Comparison of ENCODE assay signal across 23 cellular contexts in the genomic region with DNA sequence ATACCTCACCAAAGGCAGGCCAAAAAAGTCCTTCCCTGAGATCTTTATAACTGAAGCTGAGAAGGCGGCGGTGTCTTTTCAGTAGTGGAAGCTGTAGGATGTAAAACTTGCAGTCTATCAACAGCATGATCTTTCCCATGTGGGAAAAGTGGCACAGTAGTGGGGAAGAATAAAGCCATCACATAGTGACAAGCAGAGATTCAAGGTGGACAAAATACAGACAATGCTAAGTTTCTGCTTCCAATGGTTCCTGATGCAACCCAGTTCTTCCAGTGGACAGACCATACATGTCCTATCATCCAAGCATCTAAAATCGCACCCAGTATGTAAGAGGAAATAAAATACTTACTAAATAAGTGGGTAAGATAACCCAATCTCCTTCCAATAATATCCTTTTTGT. TPM values are rescaled to one million over a fixed set of nuclear protein-coding genes. Genes with fewer than 3 reads are reported as not detected.
DNase-seq lines count a peak whose midpoint lies in the region; ATAC-seq, FAIRE-seq and TF ChIP-seq lines count a peak whose summit lies in the region.
"Had no signal": no experiment of that assay in that cellular context is flagged by ENCODE, and none has a peak within 500 bp of the region (broad histone marks: within the 10 kb centered on the region; RNA-seq: fewer than 3 reads in every experiment).

No MANE protein-coding gene starts in this region.

- H3K4me3 ChIP-seq in GM12878 (no peak overlapping the region), stomach smooth muscle (ENCODE audit: low read length in 2 of 2) (no peak overlapping the region), tibial artery (no peak overlapping the region)
- H3K4me3 ChIP-seq: SJCRH30 had no signal

- no peaks in the 10 kb centered on the region for H3K27me3 ChIP-seq in GM12878 (replicated peaks in 1 of 2; ENCODE audit: control insufficient read depth in 2 of 2, insufficient read depth in 2 of 2, low read length in 1 of 2)
- H3K27me3 ChIP-seq in stomach smooth muscle (ENCODE audit: control insufficient read depth in 1 of 2, insufficient read depth in 2 of 2, low read length in 2 of 2): no peaks in the 10 kb centered on the region
- no peaks in the 10 kb centered on the region for H3K27me3 ChIP-seq in tibial artery
- H3K27me3 ChIP-seq: SJCRH30 had no signal

- H3K9me3 ChIP-seq in GM12878 (replicated peaks; ENCODE audit: control insufficient read depth, insufficient read depth, low read length) (no peaks in the 10 kb centered on the region), stomach smooth muscle (ENCODE audit: control insufficient read depth in 2 of 2, low read length in 2 of 2) (no peaks in the 10 kb centered on the region), tibial artery (no peaks in the 10 kb centered on the region)
- H3K9me3 ChIP-seq: SJCRH30 had no signal

- H3K4me2 ChIP-seq in GM12878 (ENCODE audit: control insufficient read depth, insufficient read depth): no peak overlapping the region

- FAIRE-seq in GM12878 (lab: Jason Lieb, UNC): no peak
- FAIRE-seq: G401.6, GM18507, H1, RCC 7860 had no signal

- H3K79me2 ChIP-seq in GM12878 (ENCODE audit: control insufficient read depth, insufficient read depth, low read length): peaks cover 4% of the 10 kb centered on the region

- H3K27ac ChIP-seq in GM12878 (ENCODE audit: control insufficient read depth, insufficient read depth): no peak overlapping the region
- H3K27ac ChIP-seq in stomach smooth muscle (ENCODE audit: low read length): peak overlapping the region; percentile 32
- no peak overlapping the region for H3K27ac ChIP-seq in tibial artery
- H3K27ac ChIP-seq: 22Rv1, SJCRH30 had no signal

- in situ Hi-C loops in GM12878 (cut with MboI): no loop called here

- peak overlapping the region; percentile 22 for H3K27ac Mint-ChIP-seq in activated CD8-positive, alpha-beta memory T cell treated with anti-CD3 and anti-CD28 coated beads, Interleukin-2, amount 10 ng/mL, durations not matched to agents 7 days and 5 days
- no peak overlapping the region for H3K27ac Mint-ChIP-seq in neural crest cell (ENCODE audit: unreplicated experiment)
- no peak overlapping the region for H3K27ac Mint-ChIP-seq in activated naive CD4-positive, alpha-beta T cell treated with anti-CD3 and anti-CD28 coated beads, Interleukin-2, amount 10 ng/mL, durations not matched to agents 7 days and 5 days

- peaks cover 52% of the 10 kb centered on the region for H3K36me3 Mint-ChIP-seq in activated CD8-positive, alpha-beta memory T cell treated with anti-CD3 and anti-CD28 coated beads, Interleukin-2, amount 10 ng/mL, durations not matched to agents 7 days and 5 days
- no peaks in the 10 kb centered on the region for H3K36me3 Mint-ChIP-seq in neural crest cell (ENCODE audit: low read depth)
- H3K36me3 Mint-ChIP-seq in activated naive CD4-positive, alpha-beta T cell treated with anti-CD3 and anti-CD28 coated beads, Interleukin-2, amount 10 ng/mL, durations not matched to agents 7 days and 5 days: peaks cover 46% of the 10 kb centered on the region

- TSS peak; percentile 26 for BruUV-seq in GM12878 (replicated peaks; lab: Mats Ljungman, UMichigan)

- no peaks in the 10 kb centered on the region for H3K27me3 Mint-ChIP-seq in activated CD8-positive, alpha-beta memory T cell treated with anti-CD3 and anti-CD28 coated beads, Interleukin-2, amount 10 ng/mL, durations not matched to agents 7 days and 5 days
- H3K27me3 Mint-ChIP-seq in neural crest cell (ENCODE audit: low read depth): no peaks in the 10 kb centered on the region
- H3K27me3 Mint-ChIP-seq in activated naive CD4-positive, alpha-beta T cell treated with anti-CD3 and anti-CD28 coated beads, Interleukin-2, amount 10 ng/mL, durations not matched to agents 7 days and 5 days: no peaks in the 10 kb centered on the region
- H3K27me3 Mint-ChIP-seq: IgD-negative memory B cell had no signal

- 95% methylated on average over 3 of the region's 3 CpGs for WGBS in GM12878 (ENCODE audit: insufficient coverage, insufficient replicate concordance, low lambda C conversion rate, missing lambda C conversion rate)

- H4K20me1 ChIP-seq in GM12878 (ENCODE audit: control insufficient read depth, insufficient read depth): no peaks in the 10 kb centered on the region

- no peaks in the 10 kb centered on the region for H3K9me3 Mint-ChIP-seq in activated CD8-positive, alpha-beta memory T cell treated with anti-CD3 and anti-CD28 coated beads, Interleukin-2, amount 10 ng/mL, durations not matched to agents 7 days and 5 days (ENCODE audit: low read depth)
- no peaks in the 10 kb centered on the region for H3K9me3 Mint-ChIP-seq in neural crest cell
- no peaks in the 10 kb centered on the region for H3K9me3 Mint-ChIP-seq in activated naive CD4-positive, alpha-beta T cell treated with anti-CD3 and anti-CD28 coated beads, Interleukin-2, amount 10 ng/mL, durations not matched to agents 7 days and 5 days
- H3K9me3 Mint-ChIP-seq: IgD-negative memory B cell had no signal

- H3K36me3 ChIP-seq in GM12878 (ENCODE audit: control insufficient read depth in 2 of 2, insufficient read depth in 2 of 2, low read length in 1 of 2) (no peaks in the 10 kb centered on the region), stomach smooth muscle (ENCODE audit: control insufficient read depth in 2 of 2, insufficient read depth in 2 of 2, low read length in 2 of 2) (no peaks in the 10 kb centered on the region), tibial artery (no peaks in the 10 kb centered on the region)
- H3K36me3 ChIP-seq: SJCRH30 had no signal

- TF ChIP-seq POLR2A in GM12878 (IDR thresholded peaks at IDR 0.05; ENCODE audit: low read depth, low read length): no peak

- TF ChIP-seq CTCF in GM12878 (IDR thresholded peaks at IDR 0.05 in 2 of 3, conservative IDR thresholded peaks at IDR 0.05 in 1 of 3; ENCODE audit: control insufficient read depth in 2 of 3, extremely low read depth in 1 of 3, insufficient read depth in 1 of 3, low read depth in 3 of 3, low read length in 3 of 3) (no peak), neural crest cell (conservative IDR thresholded peaks at IDR 0.05) (no peak), tibial artery (IDR thresholded peaks at IDR 0.05) (no peak)

- no peak overlapping the region for H2AFZ ChIP-seq in GM12878 (ENCODE audit: control insufficient read depth, low read depth, low read length)

- no peak overlapping the region for H3K4me3 Mint-ChIP-seq in activated CD8-positive, alpha-beta memory T cell treated with anti-CD3 and anti-CD28 coated beads, Interleukin-2, amount 10 ng/mL, durations not matched to agents 7 days and 5 days
- peak overlapping the region; percentile 11 for H3K4me3 Mint-ChIP-seq in neural crest cell
- H3K4me3 Mint-ChIP-seq in activated naive CD4-positive, alpha-beta T cell treated with anti-CD3 and anti-CD28 coated beads, Interleukin-2, amount 10 ng/mL, durations not matched to agents 7 days and 5 days: no peak overlapping the region

- ATAC-seq in activated CD8-positive, alpha-beta memory T cell treated with anti-CD3 and anti-CD28 coated beads, Interleukin-2, amount 10 ng/mL, durations not matched to agents 7 days and 5 days: no peak
- ATAC-seq in GM12878: no peak

- no peak for TF ChIP-seq RAD21 in GM12878 (IDR thresholded peaks at IDR 0.05; ENCODE audit: insufficient read depth, low read depth, low read length)

- CTCF ChIA-PET in activated CD8-positive, alpha-beta memory T cell treated with anti-CD3 and anti-CD28 coated beads, Interleukin-2, amount 10 ng/mL, durations not matched to agents 7 days and 5 days (lab: Charles Lee): interaction anchor here (1.0 kb wide), 1 partner anchor 13 kb away, joined by 3 read pairs; no protein-coding TSS in a partner anchor
- CTCF ChIA-PET in GM12878 (lab: Yijun Ruan, JAX): interaction anchor here (0.6 to 1.9 kb wide), 5 partner anchors 15 to 151 kb away, joined by 3 to 5 read pairs (median 3); a partner anchor contains a TSS
- CTCF ChIA-PET in activated naive CD4-positive, alpha-beta T cell treated with anti-CD3 and anti-CD28 coated beads, Interleukin-2, amount 10 ng/mL, durations not matched to agents 7 days and 5 days (lab: Charles Lee): interaction anchor here (0.6 to 1.2 kb wide), 4 partner anchors 28 to 154 kb away, joined by 3 read pairs; no protein-coding TSS in a partner anchor

- SMC1A ChIA-PET in GM12878 (lab: Charles Lee; ENCODE audit: uncharacterized antibody, unreplicated experiment): interaction anchor here (0.6 to 1.4 kb wide), 7 partner anchors 13 to 153 kb away, joined by 3 to 5 read pairs (median 4); a partner anchor contains a TSS

- no peaks in the 10 kb centered on the region for H3K4me1 ChIP-seq in GM12878 (ENCODE audit: control insufficient read depth, insufficient read depth, low read length)
- H3K4me1 ChIP-seq in stomach smooth muscle (ENCODE audit: control insufficient read depth, insufficient read depth, low read length): peaks cover 13% of the 10 kb centered on the region
- peaks cover 0 to 10% (median 3%) of the 10 kb centered on the region in 4 donors for H3K4me1 ChIP-seq in tibial artery

- intact Hi-C loops in GM12878 (cut with micrococcal nuclease; ENCODE audit: unreplicated experiment): loop anchor here (5.0 kb wide), 2 partner anchors 69 to 116 kb away; no protein-coding TSS in a partner anchor
- intact Hi-C loops in tibial artery (cut with DNase I; ENCODE audit: low total_unique reads): loop anchor here (2.0 kb wide), 1 partner anchor 114 kb away; no protein-coding TSS in a partner anchor

- H3K9ac ChIP-seq in GM12878 (ENCODE audit: control insufficient read depth, insufficient read depth, low read length) (no peak overlapping the region), stomach smooth muscle (ENCODE audit: low read length in 2 of 2) (no peak overlapping the region)

- no peak for TF ChIP-seq EP300 in GM12878 (IDR thresholded peaks at IDR 0.05; ENCODE audit: borderline replicate concordance in 1 of 2, control insufficient read depth in 1 of 2, low read depth in 2 of 2, low read length in 2 of 2)

- POLR2A ChIA-PET in GM12878 (lab: Charles Lee): interaction anchor here (0.6 to 1.5 kb wide), 3 partner anchors 57 to 319 kb away, joined by 3 to 9 read pairs (median 6); a partner anchor contains a TSS

- no peak for DNase-seq in activated CD8-positive, alpha-beta memory T cell treated with anti-CD3 and anti-CD28 coated beads, Interleukin-2, amount 10 ng/mL, durations not matched to agents 7 days and 5 days
- no peak for DNase-seq in activated CD8-positive, alpha-beta memory T cell treated with anti-CD3 and anti-CD28 coated beads, Interleukin-2, amount 50 U/mL, for 48 hours
- DNase-seq in GM12878 (ENCODE audit: low read depth, low spot score): no peak
- DNase-seq in neural crest cell (ENCODE audit: low read depth, low spot score): no peak
- DNase-seq in tibial artery: no peak
- DNase-seq in activated naive CD4-positive, alpha-beta T cell treated with anti-CD3 and anti-CD28 coated beads, Interleukin-2, amount 10 ng/mL, durations not matched to agents 7 days and 5 days: no peak
- DNase-seq in effector CD8-positive, alpha-beta T cell (lab: John Stamatoyannopoulos, UW): no peak
- DNase-seq: C1 segment of cervical spinal cord, Karpas-422, NCI-H1417, NCI-H1694 treated with DMSO at 0.1 percent for 48 hours, NCI-H2081 treated with DMSO at 0.1 percent for 48 hours, NCI-H446 treated with DMSO at 0.1 percent for 48 hours, NCI-H526 treated with DMSO at 0.1 percent for 48 hours, OCI-M1, SJCRH30 had no signal

- RAD21 ChIA-PET in GM12878 (lab: Charles Lee; ENCODE audit: unreplicated experiment): interaction anchor here (0.8 to 1.3 kb wide), 2 partner anchors 60 to 154 kb away, joined by 3 read pairs; no protein-coding TSS in a partner anchor

- H3K4me1 Mint-ChIP-seq in activated CD8-positive, alpha-beta memory T cell treated with anti-CD3 and anti-CD28 coated beads, Interleukin-2, amount 10 ng/mL, durations not matched to agents 7 days and 5 days: peaks cover 57% of the 10 kb centered on the region
- peaks cover 7% of the 10 kb centered on the region for H3K4me1 Mint-ChIP-seq in neural crest cell
- H3K4me1 Mint-ChIP-seq in activated naive CD4-positive, alpha-beta T cell treated with anti-CD3 and anti-CD28 coated beads, Interleukin-2, amount 10 ng/mL, durations not matched to agents 7 days and 5 days: peaks cover 53% of the 10 kb centered on the region

RNA-seq across cellular contexts. Expression of a gene that starts 4.1 kb away (rescaled TPM):
- total RNA-seq in activated CD8-positive, alpha-beta memory T cell treated with anti-CD3 and anti-CD28 coated beads, Interleukin-2, amount 10 ng/mL, durations not matched to agents 7 days and 5 days: 10 to 100 TPM; 48.1 to 58.2 TPM
- 18.7 and 19.0 TPM in 2 replicates for total RNA-seq in GM12878 (2013; cell fraction: nucleolus; rRNA removed)
- 2.4 and 2.8 TPM in 2 replicates for total RNA-seq in GM12878 (2014; rRNA removed)
- 2.7 and 2.8 TPM in 2 replicates for total RNA-seq in GM12878 (2014; rRNA removed; fragmentation: Illumina TruSeq; extraction: Trizol)
- 4.6 and 4.8 TPM in 2 replicates for total RNA-seq in GM12878 (2021)
- 0.50 TPM for polyA plus RNA-seq in GM12878 (2011; ENCODE audit: low read depth)
- 7.0 and 9.6 TPM in 2 replicates for polyA plus RNA-seq in GM12878 (2011; rRNA removed)
- 2.6 and 2.9 TPM in 2 replicates for polyA plus RNA-seq in GM12878 (2011; cell fraction: cytosol; rRNA removed)
- polyA plus RNA-seq in GM12878 (2011; cell fraction: nucleus; rRNA removed): 8.2 and 8.8 TPM in 2 replicates
- polyA plus RNA-seq in GM12878 (2012): 1.0 and 1.3 TPM in 2 replicates
- polyA plus RNA-seq in GM12878 (2014; fragmentation: Illumina TruSeq; extraction: Trizol): 4.1 and 4.5 TPM in 2 replicates
- 1 to 10 TPM; 1.4 to 1.5 TPM for polyA plus RNA-seq in GM12878 (2014; fragmentation: Nextera tagmentation; extraction: Ambion mirVana)
- 2.4 and 3.3 TPM in 2 replicates for polyA plus RNA-seq in GM12878 (2014; rRNA removed)
- polyA plus RNA-seq in GM12878 (2016; fragmentation: Nextera tagmentation; extraction: Ambion mirVana): 1 to 10 TPM; 5.5 to 6.3 TPM
- polyA minus RNA-seq in GM12878 (2011; rRNA and poly(A)+ RNA removed): 6.4 and 8.0 TPM in 2 replicates
- polyA minus RNA-seq in GM12878 (2011; cell fraction: cytosol; rRNA and poly(A)+ RNA removed): 2.8 and 3.3 TPM in 2 replicates
- 7.6 and 11.9 TPM in 2 replicates for polyA minus RNA-seq in GM12878 (2011; cell fraction: nucleus; rRNA and poly(A)+ RNA removed)
- 2.0 and 2.2 TPM in 2 replicates for total RNA-seq in neural crest cell

RNA-seq across cellular contexts. Expression of a gene that starts 57.5 kb away (rescaled TPM):
- 100 to 1,000 TPM; 113 to 176 TPM for total RNA-seq in activated CD8-positive, alpha-beta memory T cell treated with anti-CD3 and anti-CD28 coated beads, Interleukin-2, amount 10 ng/mL, durations not matched to agents 7 days and 5 days
- total RNA-seq in GM12878 (2013; cell fraction: nucleolus; rRNA removed): 462 and 476 TPM in 2 replicates
- 64.0 and 69.7 TPM in 2 replicates for total RNA-seq in GM12878 (2014; rRNA removed)
- total RNA-seq in GM12878 (2014; rRNA removed; fragmentation: Illumina TruSeq; extraction: Trizol): 52.8 and 57.8 TPM in 2 replicates
- 50.5 and 56.8 TPM in 2 replicates for total RNA-seq in GM12878 (2021)
- polyA plus RNA-seq in GM12878 (2011; ENCODE audit: low read depth): 37.4 TPM
- 42.9 and 53.5 TPM in 2 replicates for polyA plus RNA-seq in GM12878 (2011; rRNA removed)
- polyA plus RNA-seq in GM12878 (2011; cell fraction: cytosol; rRNA removed): 52.2 and 69.1 TPM in 2 replicates
- polyA plus RNA-seq in GM12878 (2011; cell fraction: nucleus; rRNA removed): 290 and 321 TPM in 2 replicates
- polyA plus RNA-seq in GM12878 (2012): 39.8 and 51.8 TPM in 2 replicates
- 69.9 and 70.3 TPM in 2 replicates for polyA plus RNA-seq in GM12878 (2014; fragmentation: Illumina TruSeq; extraction: Trizol)
- polyA plus RNA-seq in GM12878 (2014; fragmentation: Nextera tagmentation; extraction: Ambion mirVana): 10 to 100 TPM; 15.0 to 23.2 TPM
- 57.4 and 64.6 TPM in 2 replicates for polyA plus RNA-seq in GM12878 (2014; rRNA removed)
- 10 to 100 TPM; 47.3 to 47.4 TPM for polyA plus RNA-seq in GM12878 (2016; fragmentation: Nextera tagmentation; extraction: Ambion mirVana)
- 76.4 and 134 TPM in 2 replicates for polyA minus RNA-seq in GM12878 (2011; rRNA and poly(A)+ RNA removed)
- polyA minus RNA-seq in GM12878 (2011; cell fraction: cytosol; rRNA and poly(A)+ RNA removed): 18.7 and 23.9 TPM in 2 replicates
- polyA minus RNA-seq in GM12878 (2011; cell fraction: nucleus; rRNA and poly(A)+ RNA removed): 101 and 133 TPM in 2 replicates
- total RNA-seq in neural crest cell: 13.1 and 15.6 TPM in 2 replicates
